ENCODE assay signal across 16 cellular contexts in genomic region chr10:108709927-108710722, GRCh38.
DNase-seq lines count a peak whose midpoint lies in the region; FAIRE-seq and TF ChIP-seq lines count a peak whose summit lies in the region.
"Had no signal": no experiment of that assay in that cellular context is flagged by ENCODE, and none has a peak within 500 bp of the region (broad histone marks: within the 10 kb centered on the region; RNA-seq: fewer than 3 reads in every experiment).

No MANE protein-coding gene starts in this region.

- H3K4me2 ChIP-seq in hepatocyte = no peak overlapping the region
- H3K4me2 ChIP-seq: BLaER1 treated with 17β-estradiol and CSF1 and Interleukin-3, amounts not matched to agents 10 nM and 100 nM had no signal

- FAIRE-seq in bronchial epithelial cell (lab: Jason Lieb, UNC) = no peak
- FAIRE-seq: G401.6, GM12891, GM19239, H54 had no signal

- no peak overlapping the region for H2AFZ ChIP-seq in hepatocyte
- H2AFZ ChIP-seq: GM23248 had no signal

- no peak overlapping the region for H3K27ac ChIP-seq in hepatocyte
- H3K27ac ChIP-seq: BLaER1 treated with 17β-estradiol and CSF1 and Interleukin-3, amounts not matched to agents 10 nM and 100 nM; GM23248 had no signal

- no peaks in the 10 kb centered on the region for H3K9me3 ChIP-seq in hepatocyte (ENCODE audit: low read depth)

- H3K79me2 ChIP-seq in hepatocyte = no peaks in the 10 kb centered on the region

- peak; percentile 3 for DNase-seq in NCI-H526 treated with DMSO at 0.1 percent for 48 hours (lab: John Stamatoyannopoulos, UW)
- no peak for DNase-seq in NCI-H526 (lab: John Stamatoyannopoulos, UW)
- DNase-seq in bronchial epithelial cell (ENCODE audit: low read depth) = peak; percentile 62
- DNase-seq in hepatocyte (ENCODE audit: low spot score) = peak; percentile 10
- DNase-seq in T1000 (lab: John Stamatoyannopoulos, UW) = no peak
- no peak for DNase-seq in H4 (ENCODE audit: low spot score)
- DNase-seq in 8988T = no peak
- DNase-seq: Calu3; CD8-positive, alpha-beta T cell; GM23248; HCEC 1CT had no signal

- no peak for TF ChIP-seq CTCF in bronchial epithelial cell (IDR thresholded peaks at IDR 0.05; ENCODE audit: insufficient read depth, low read length, severe bottlenecking)
- TF ChIP-seq CTCF in hepatocyte (IDR thresholded peaks at IDR 0.05; ENCODE audit: poor library complexity) = no peak

- no peaks in the 10 kb centered on the region for H3K9me2 ChIP-seq in hepatocyte (replicated peaks; ENCODE audit: insufficient read depth)

- H3K36me3 ChIP-seq in bronchial epithelial cell (ENCODE audit: control insufficient read depth, insufficient read depth, low read length) (no peaks in the 10 kb centered on the region), hepatocyte (replicated peaks; ENCODE audit: insufficient read depth, low read depth) (no peaks in the 10 kb centered on the region)
- H3K36me3 ChIP-seq: BLaER1 treated with 17β-estradiol and CSF1 and Interleukin-3, amounts not matched to agents 10 nM and 100 nM had no signal

- 69% methylated on average over 5 of the region's 5 CpGs for WGBS in hepatocyte (ENCODE audit: low lambda C conversion rate, missing lambda C conversion rate)

- no peaks in the 10 kb centered on the region for H3K4me1 ChIP-seq in hepatocyte (ENCODE audit: insufficient read depth)
- H3K4me1 ChIP-seq: BLaER1 treated with 17β-estradiol and CSF1 and Interleukin-3, amounts not matched to agents 10 nM and 100 nM had no signal

- no peaks in the 10 kb centered on the region for H4K20me1 ChIP-seq in hepatocyte (ENCODE audit: insufficient read depth, poor library complexity, severe bottlenecking)
- H4K20me1 ChIP-seq: BLaER1 treated with 17β-estradiol and CSF1 and Interleukin-3, amounts not matched to agents 10 nM and 100 nM had no signal

- H3K4me3 ChIP-seq in bronchial epithelial cell (ENCODE audit: low read depth, low read length) = no peak overlapping the region
- no peak overlapping the region for H3K4me3 ChIP-seq in hepatocyte
- H3K4me3 ChIP-seq: BLaER1 treated with 17β-estradiol and CSF1 and Interleukin-3, amounts not matched to agents 10 nM and 100 nM; GM23248 had no signal

- H3K27me3 ChIP-seq in bronchial epithelial cell (ENCODE audit: control insufficient read depth, insufficient read depth, low read length) (no peaks in the 10 kb centered on the region), hepatocyte (no peaks in the 10 kb centered on the region)
- H3K27me3 ChIP-seq: BLaER1 treated with 17β-estradiol and CSF1 and Interleukin-3, amounts not matched to agents 10 nM and 100 nM had no signal

Comparison
In these comparisons a context has a peak if more than half of its experiments do, and no peak if none do; other contexts are left out.
1. DNase-seq: peak in NCI-H526 treated with DMSO at 0.1 percent for 48 hours (single experiment), bronchial epithelial cell (single experiment) and hepatocyte (single experiment); none in NCI-H526 (0 of 2), T1000 (single experiment), H4 (single experiment) and 8988T (single experiment).